ENCODE assay signal across 21 cellular contexts in the genomic region with DNA sequence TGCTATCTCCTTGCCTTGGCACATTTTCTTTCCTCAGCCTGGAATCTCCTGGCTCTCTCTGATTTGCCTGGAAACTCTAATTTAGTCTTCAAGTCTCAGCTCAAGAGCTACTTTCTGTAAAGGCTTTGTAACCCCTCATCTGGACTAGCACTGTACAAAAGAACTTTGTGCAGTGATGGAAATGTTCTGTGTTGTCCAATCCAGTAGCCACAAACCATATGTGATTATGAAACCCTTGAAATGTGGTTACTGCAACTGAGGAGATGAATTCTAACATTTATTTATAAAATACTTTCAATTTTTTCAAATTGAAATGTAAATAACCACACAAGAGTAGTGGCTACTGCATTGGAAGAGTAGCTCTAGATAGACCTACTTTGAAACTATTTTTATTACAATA.
DNase-seq lines count a peak whose midpoint lies in the region; ATAC-seq, FAIRE-seq and TF ChIP-seq lines count a peak whose summit lies in the region.
"Had no signal": no experiment of that assay in that cellular context is flagged by ENCODE, and none has a peak within 500 bp of the region (broad histone marks: within the 10 kb centered on the region; RNA-seq: fewer than 3 reads in every experiment).

No MANE protein-coding gene starts in this region.

- no peak overlapping the region for H4K8ac ChIP-seq in IMR-90 (ENCODE audit: low read depth in 2 of 2, low read length in 2 of 2)

- no peak overlapping the region for H2BK15ac ChIP-seq in IMR-90 (ENCODE audit: low read depth, low read length)

- peaks cover 17% of the 10 kb centered on the region for H3K9me3 Mint-ChIP-seq in dendritic cell treated with granulocyte-macrophage colony-stimulating factor and Interleukin-4, amounts not matched to agents 40 ng/mL and 50 ng/mL, for 4 days

- H2BK5ac ChIP-seq in IMR-90 (ENCODE audit: low read depth, low read length, poor library complexity, severe bottlenecking): no peak overlapping the region

- no peak overlapping the region for H3K14ac ChIP-seq in IMR-90 (replicated peaks; ENCODE audit: low read depth, low read length)

- H3K27ac Mint-ChIP-seq in dendritic cell treated with granulocyte-macrophage colony-stimulating factor and Interleukin-4, amounts not matched to agents 40 ng/mL and 50 ng/mL, for 4 days: peak overlapping the region; percentile 31
- H3K27ac Mint-ChIP-seq: CD4-positive, CD25-positive, alpha-beta regulatory T cell; H9 had no signal

- H2AK9ac ChIP-seq in IMR-90 (replicated peaks; ENCODE audit: low read depth, low read length, poor library complexity): no peak overlapping the region

- H3K79me1 ChIP-seq in IMR-90 (ENCODE audit: low read depth in 1 of 2, low read length in 2 of 2): no peaks in the 10 kb centered on the region

- intact Hi-C loops in IMR-90 (cut with micrococcal nuclease): no loop called here
- intact Hi-C loops in dendritic cell treated with granulocyte-macrophage colony-stimulating factor and Interleukin-4, amounts not matched to agents 40 ng/mL and 50 ng/mL, for 4 days (cut with micrococcal nuclease): no loop called here

- CTCF ChIA-PET in IMR-90 (lab: Yijun Ruan, JAX): no interaction called here

- H3K23ac ChIP-seq in IMR-90 (ENCODE audit: low read depth, low read length): no peak overlapping the region

- H4K20me1 ChIP-seq in IMR-90 (ENCODE audit: insufficient read depth, low read length) (no peaks in the 10 kb centered on the region), keratinocyte (ENCODE audit: control insufficient read depth, extremely low read depth, insufficient read depth, low read length) (no peaks in the 10 kb centered on the region)

- no peak for TF ChIP-seq CTCF in IMR-90 (conservative IDR thresholded peaks at IDR 0.05; ENCODE audit: low read depth, low read length)
- no peak for TF ChIP-seq CTCF in keratinocyte (optimal IDR thresholded peaks at IDR 0.05 in 1 of 3, IDR thresholded peaks at IDR 0.05 in 1 of 3, conservative IDR thresholded peaks at IDR 0.05 in 1 of 3; ENCODE audit: extremely low read depth in 1 of 3, insufficient read depth in 2 of 3, low read length in 3 of 3)

- H3K4ac ChIP-seq in IMR-90 (ENCODE audit: low read depth, low read length): no peak overlapping the region

- H3K4me1 Mint-ChIP-seq in dendritic cell treated with granulocyte-macrophage colony-stimulating factor and Interleukin-4, amounts not matched to agents 40 ng/mL and 50 ng/mL, for 4 days (ENCODE audit: low read depth): peaks cover 33% of the 10 kb centered on the region

- H3K9me3 ChIP-seq in IMR-90 (ENCODE audit: control insufficient read depth, insufficient read depth, low read length) (peaks cover 2% of the 10 kb centered on the region), keratinocyte (ENCODE audit: control insufficient read depth, low read depth, low read length) (no peaks in the 10 kb centered on the region)
- H3K9me3 ChIP-seq: Caco-2 had no signal

- H2BK20ac ChIP-seq in IMR-90 (ENCODE audit: low read depth, low read length): no peak overlapping the region

- POLR2A ChIA-PET in IMR-90 (lab: Charles Lee; ENCODE audit: unreplicated experiment): no interaction called here

- H4K5ac ChIP-seq in IMR-90 (ENCODE audit: low read depth, low read length): no peak overlapping the region

- H3K27ac ChIP-seq in IMR-90 (ENCODE audit: insufficient read depth, low read length): no peak overlapping the region
- peak overlapping the region; percentile 86 for H3K27ac ChIP-seq in keratinocyte (ENCODE audit: control insufficient read depth, insufficient read depth, low read length)

- H2BK120ac ChIP-seq in IMR-90 (ENCODE audit: low read depth, low read length): no peak overlapping the region

- DNase-seq in IMR-90 (peak; percentile 50), RPMI7951 (ENCODE audit: low read depth) (peak; percentile 11), keratinocyte (ENCODE audit: low read depth, low spot score) (no peak), GM19238 (ENCODE audit: insufficient read length, low spot score) (no peak)
- DNase-seq: ACHN; Caco-2; CD4-positive, CD25-positive, alpha-beta regulatory T cell; EL; H9; NCI-H1092; NCI-H146; NCI-H2081 treated with DMSO at 0.1 percent for 48 hours; NCI-H510A; NCI-H774; SHP77 treated with DMSO at 0.1 percent for 48 hours had no signal

- in situ Hi-C loops in IMR-90 (cut with MboI; ENCODE audit: low sequenced_read_pairs): no loop called here

- H3K4me3 Mint-ChIP-seq in dendritic cell treated with granulocyte-macrophage colony-stimulating factor and Interleukin-4, amounts not matched to agents 40 ng/mL and 50 ng/mL, for 4 days: no peak overlapping the region
- H3K4me3 Mint-ChIP-seq: CD4-positive, CD25-positive, alpha-beta regulatory T cell; H9 had no signal

- TF ChIP-seq RAD21 in IMR-90 (IDR thresholded peaks at IDR 0.05; ENCODE audit: low read length): no peak

- no peak overlapping the region for H4K91ac ChIP-seq in IMR-90 (ENCODE audit: insufficient read depth, low read depth, low read length)

- no TSS peak for BruUV-seq in IMR-90 (replicated peaks; lab: Mats Ljungman, UMichigan)

- H2AK5ac ChIP-seq in IMR-90 (ENCODE audit: low read depth, low read length): no peak overlapping the region

- ATAC-seq in IMR-90 (ENCODE audit: low read depth) (peak; percentile 93), GM21447 (IDR thresholded peaks at IDR 0.05; ENCODE audit: unreplicated experiment) (no peak), GM19328 (IDR thresholded peaks at IDR 0.05; ENCODE audit: unreplicated experiment) (no peak)
- ATAC-seq in activated CD4-positive, CD25-positive, alpha-beta regulatory T cell treated with anti-CD3 and anti-CD28 coated beads, Interleukin-2, amount 50 U/mL, for 24 hours: no peak
- ATAC-seq: Panc1, SK-N-SH treated with all-trans-retinoic acid at 6 μM for 48 hours had no signal

- no peak overlapping the region for H3K56ac ChIP-seq in IMR-90 (ENCODE audit: extremely low read depth, insufficient read depth, low read length)

- H3K9me1 ChIP-seq in IMR-90 (ENCODE audit: insufficient read depth, low read length): no peaks in the 10 kb centered on the region
- H3K9me1 ChIP-seq in keratinocyte (ENCODE audit: control insufficient read depth, extremely low read depth, insufficient read depth, low read length): no peaks in the 10 kb centered on the region

- H3K4me1 ChIP-seq in IMR-90 (ENCODE audit: control insufficient read depth, insufficient read depth, low read length) (peaks cover 3% of the 10 kb centered on the region; the same call in 1 of the 2 replicates), keratinocyte (ENCODE audit: control insufficient read depth, extremely low read depth, insufficient read depth, low read length) (peaks cover 36% of the 10 kb centered on the region)
- H3K4me1 ChIP-seq: Caco-2 had no signal

- no peaks in the 10 kb centered on the region for H3K36me3 Mint-ChIP-seq in dendritic cell treated with granulocyte-macrophage colony-stimulating factor and Interleukin-4, amounts not matched to agents 40 ng/mL and 50 ng/mL, for 4 days (ENCODE audit: low read depth)
- H3K36me3 Mint-ChIP-seq: CD4-positive, CD25-positive, alpha-beta regulatory T cell had no signal

- no peak overlapping the region for H3K18ac ChIP-seq in IMR-90 (ENCODE audit: low read depth, low read length)

- dilution Hi-C loops in IMR-90 (cut with HindIII; ENCODE audit: low sequenced_read_pairs, unreplicated experiment): no loop called here
- dilution Hi-C loops in keratinocyte (cut with MboI; ENCODE audit: extremely low pct_ligation_motif_present, low sequenced_read_pairs): no loop called here

- H3K4me3 ChIP-seq in IMR-90 (ENCODE audit: insufficient read depth, low read depth, low read length) (no peak overlapping the region), keratinocyte (ENCODE audit: control insufficient read depth in 2 of 3, extremely low read depth in 1 of 3, insufficient read depth in 2 of 3, low read depth in 1 of 3, low read length in 3 of 3) (no peak overlapping the region)

- H3K9ac ChIP-seq in IMR-90 (ENCODE audit: low read depth, low read length) (no peak overlapping the region), keratinocyte (ENCODE audit: control insufficient read depth, extremely low read depth, insufficient read depth, low read length) (no peak overlapping the region)

- no peaks in the 10 kb centered on the region for H3K36me3 ChIP-seq in IMR-90 (ENCODE audit: control insufficient read depth, insufficient read depth, low read length)
- H3K36me3 ChIP-seq in keratinocyte (ENCODE audit: control insufficient read depth in 2 of 2, extremely low read depth in 1 of 2, insufficient read depth in 2 of 2, low read length in 2 of 2): no peaks in the 10 kb centered on the region

- H3K27me3 Mint-ChIP-seq in dendritic cell treated with granulocyte-macrophage colony-stimulating factor and Interleukin-4, amounts not matched to agents 40 ng/mL and 50 ng/mL, for 4 days: no peaks in the 10 kb centered on the region

- no peak for TF ChIP-seq POLR2A in IMR-90 (IDR thresholded peaks at IDR 0.05; ENCODE audit: low read depth, low read length)

- no peaks in the 10 kb centered on the region for H3K27me3 ChIP-seq in IMR-90 (ENCODE audit: control insufficient read depth, insufficient read depth, low read length)
- no peaks in the 10 kb centered on the region for H3K27me3 ChIP-seq in keratinocyte (ENCODE audit: control insufficient read depth, extremely low read depth, insufficient read depth, low read length)

- H2AFZ ChIP-seq in IMR-90 (replicated peaks; ENCODE audit: low read length, poor library complexity) (no peak overlapping the region), keratinocyte (ENCODE audit: control insufficient read depth, low read length) (peak overlapping the region; percentile 69)

- FAIRE-seq in keratinocyte (lab: Jason Lieb, UNC): no peak

- no peaks in the 10 kb centered on the region for H3K79me2 ChIP-seq in keratinocyte (ENCODE audit: control insufficient read depth, insufficient read depth, low read length)

- H3K4me2 ChIP-seq in IMR-90 (ENCODE audit: low read depth, low read length) (no peak overlapping the region), keratinocyte (ENCODE audit: control insufficient read depth, extremely low read depth, insufficient read depth, low read depth, low read length) (no peak overlapping the region)

TF ChIP-seq in IMR-90, 13 proteins besides CTCF, POLR2A, EP300 and RAD21:
- no peak for TF ChIP-seq RFX5 (IDR thresholded peaks at IDR 0.05; ENCODE audit: low read depth, low read length)

Comparison
In these comparisons a context has a peak if more than half of its experiments do, and no peak if none do; other contexts are left out.
1. DNase-seq: peak in IMR-90 (single experiment) and RPMI7951 (single experiment); none in keratinocyte (single experiment) and GM19238 (single experiment).